In the genomic region with DNA sequence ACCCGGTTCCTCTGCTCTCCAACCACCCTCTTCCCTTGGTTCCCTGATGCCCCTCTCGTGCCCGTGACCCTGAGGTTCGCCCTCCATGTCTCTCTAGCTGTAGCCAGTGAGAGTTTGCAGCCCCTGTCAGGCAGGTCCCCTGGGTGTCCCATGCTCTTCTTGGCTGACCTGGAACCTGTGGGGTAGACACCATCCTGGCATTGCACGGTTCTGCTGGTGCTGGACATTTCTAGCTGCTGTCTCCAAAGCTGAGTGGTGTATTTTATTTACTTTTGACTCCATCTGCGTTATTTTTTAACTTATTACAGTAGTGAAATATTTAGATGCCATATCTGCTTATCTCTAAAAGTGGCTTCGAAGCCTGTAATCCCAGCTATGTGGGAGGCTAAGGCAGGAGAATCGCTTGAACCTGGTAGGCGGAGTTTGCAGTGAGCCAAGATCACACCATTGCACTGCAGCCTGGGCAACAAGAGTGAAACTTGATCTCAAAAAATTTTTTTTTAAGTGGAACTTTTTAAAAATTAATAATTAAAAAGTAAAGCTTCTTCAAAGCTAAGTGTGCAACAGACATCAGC, we compare ENCODE assay signal across 20 cellular contexts.
"Had no signal": no experiment of that assay in that cellular context is flagged by ENCODE, and none has a peak within 500 bp of the region (broad histone marks: within the 10 kb centered on the region; RNA-seq: fewer than 3 reads in every experiment).

No MANE protein-coding gene starts in this region.

- H3K27ac ChIP-seq: breast epithelium, ovary, sigmoid colon, spleen, thyroid gland, WERI-Rb-1 had no signal

- FAIRE-seq: frontal cortex, kidney had no signal

- H3K9me3 Mint-ChIP-seq: activated naive CD8-positive, alpha-beta T cell treated with anti-CD3 and anti-CD28 coated beads, Interleukin-2, amount 50 U/mL, for 24 hours; activated T-cell treated with anti-CD3 and anti-CD28 coated beads, Interleukin-2, amount 50 U/mL, for 24 hours; activated T-helper 2 cell treated with anti-CD3 and anti-CD28 coated beads, Interferon-gamma antibody, Interleukin-2, Interleukin-4, amounts not matched to agents 10 μg/mL and 5 μg/mL and 100 μg/mL, durations not matched to agents 14 hours and 24 hours and 36 hours; neural crest cell had no signal

- H3K4me3 Mint-ChIP-seq: activated naive CD8-positive, alpha-beta T cell treated with anti-CD3 and anti-CD28 coated beads, Interleukin-2, amount 50 U/mL, for 24 hours; activated T-cell treated with anti-CD3 and anti-CD28 coated beads, Interleukin-2, amount 50 U/mL, for 24 hours; neural crest cell had no signal

- H3K36me3 ChIP-seq: breast epithelium, ovary had no signal

- ATAC-seq: activated naive CD8-positive, alpha-beta T cell treated with anti-CD3 and anti-CD28 coated beads, Interleukin-2, amount 50 U/mL, for 24 hours; left lobe of liver had no signal

- H3K27me3 Mint-ChIP-seq: activated naive CD8-positive, alpha-beta T cell treated with anti-CD3 and anti-CD28 coated beads, Interleukin-2, amount 50 U/mL, for 24 hours; activated T-cell treated with anti-CD3 and anti-CD28 coated beads, Interleukin-2, amount 50 U/mL, for 24 hours had no signal

- H3K4me3 ChIP-seq: breast epithelium, ovary, sigmoid colon, spleen, thyroid gland had no signal

- DNase-seq: activated CD4-positive, alpha-beta T cell treated with anti-CD3 and anti-CD28 coated beads, Interleukin-2, amount 50 U/mL, for 48 hours; activated naive CD4-positive, alpha-beta T cell treated with Interleukin-2 at 50 U/mL for 16 hours; activated naive CD8-positive, alpha-beta T cell treated with anti-CD3 and anti-CD28 coated beads, Interleukin-2, amount 50 U/mL, for 24 hours; activated T-cell treated with anti-CD3 and anti-CD28 coated beads, Interleukin-2, amount 50 U/mL, for 24 hours; cerebellar nuclear complex; effector CD4-positive, alpha-beta T cell; kidney; midbrain; sigmoid colon; spleen; stimulated activated naive CD4-positive, alpha-beta T cell; T-helper 2 cell; thyroid gland; WERI-Rb-1 had no signal

- H3K27ac Mint-ChIP-seq: activated naive CD8-positive, alpha-beta T cell treated with anti-CD3 and anti-CD28 coated beads, Interleukin-2, amount 50 U/mL, for 24 hours; activated T-cell treated with anti-CD3 and anti-CD28 coated beads, Interleukin-2, amount 50 U/mL, for 24 hours; activated T-helper 2 cell treated with anti-CD3 and anti-CD28 coated beads, Interferon-gamma antibody, Interleukin-2, Interleukin-4, amounts not matched to agents 10 μg/mL and 5 μg/mL and 100 μg/mL, durations not matched to agents 14 hours and 24 hours and 36 hours had no signal

- H3K9me3 ChIP-seq: breast epithelium, ovary, sigmoid colon, spleen, thyroid gland had no signal

- H3K27me3 ChIP-seq: breast epithelium, ovary, sigmoid colon, spleen, thyroid gland had no signal

- H3K4me1 ChIP-seq: thyroid gland had no signal
